Comparison of ENCODE assay signal across 20 cellular contexts in genomic region chr2:71477231-71477681, GRCh38. TPM values are rescaled to one million over a fixed set of nuclear protein-coding genes. Genes with fewer than 3 reads are reported as not detected.
DNase-seq lines count a peak whose midpoint lies in the region; ATAC-seq and TF ChIP-seq lines count a peak whose summit lies in the region.
"Had no signal": no experiment of that assay in that cellular context is flagged by ENCODE, and none has a peak within 500 bp of the region (broad histone marks: within the 10 kb centered on the region; RNA-seq: fewer than 3 reads in every experiment).

No MANE protein-coding gene starts in this region.

- intact Hi-C loops in PC-9 (cut with micrococcal nuclease; ENCODE audit: unreplicated experiment) = no loop called here
- intact Hi-C loops in thyroid gland (cut with DNase I) = no loop called here

- BruUV-seq in PC-9 (replicated peaks; lab: Mats Ljungman, UMichigan) = no TSS peak

- H3K36me3 ChIP-seq in PC-9 (ENCODE audit: low read depth) (no peaks in the 10 kb centered on the region), skeletal muscle tissue (ENCODE audit: control insufficient read depth in 3 of 3, insufficient read depth in 3 of 3, low read length in 3 of 3) (peaks cover 7 to 16% (median 12%) of the 10 kb centered on the region in 3 donors), thyroid gland (no peaks in the 10 kb centered on the region)
- H3K36me3 ChIP-seq: adrenal gland had no signal

- CTCF ChIA-PET in PC-9 (lab: Charles Lee) = no interaction called here

- H4K20me1 ChIP-seq in PC-9 (ENCODE audit: insufficient read depth) = no peaks in the 10 kb centered on the region

- no peak overlapping the region for H3K27ac ChIP-seq in PC-9
- H3K27ac ChIP-seq in skeletal muscle tissue (ENCODE audit: low read depth, low read length) = peak overlapping the region; percentile 28
- no peak overlapping the region for H3K27ac ChIP-seq in thyroid gland
- H3K27ac ChIP-seq: 22Rv1, adrenal gland had no signal

- peaks cover 13% of the 10 kb centered on the region for H3F3A ChIP-seq in PC-9 (ENCODE audit: insufficient read depth, low read depth)

- TF ChIP-seq CTCF in PC-9 (conservative IDR thresholded peaks at IDR 0.05) (no peak), thyroid gland (IDR thresholded peaks at IDR 0.05) (no peak)

- POLR2A ChIA-PET in PC-9 (lab: Charles Lee; ENCODE audit: unreplicated experiment) = no interaction called here

- 93 to 94% methylated on average over 6 of the region's 6 CpGs for WGBS in thyroid gland, 2 donors

- H3K4me2 ChIP-seq in PC-9 = 0 out of 2 replicates have a peak overlapping the region, but pooled peaks have one; percentile 8

- no peaks in the 10 kb centered on the region for H3K9me2 ChIP-seq in PC-9 (ENCODE audit: insufficient read depth)

- H3K79me2 ChIP-seq in PC-9 (ENCODE audit: low read depth) = no peaks in the 10 kb centered on the region

- H3K4me1 ChIP-seq in PC-9 (replicated peaks; ENCODE audit: insufficient read depth) = peaks cover 15% of the 10 kb centered on the region
- H3K4me1 ChIP-seq in skeletal muscle tissue (ENCODE audit: control insufficient read depth in 3 of 3, insufficient read depth in 3 of 3, low read length in 3 of 3) = peaks cover 35 to 64% (median 36%) of the 10 kb centered on the region in 3 donors
- no peaks in the 10 kb centered on the region for H3K4me1 ChIP-seq in thyroid gland
- H3K4me1 ChIP-seq: adrenal gland had no signal

- H3K27me3 ChIP-seq in PC-9 (ENCODE audit: insufficient read depth, low read depth) (no peaks in the 10 kb centered on the region), skeletal muscle tissue (ENCODE audit: control insufficient read depth in 3 of 3, insufficient read depth in 3 of 3, low read length in 3 of 3) (no peaks in the 10 kb centered on the region), thyroid gland (no peaks in the 10 kb centered on the region)
- H3K27me3 ChIP-seq: adrenal gland had no signal

- H2AFZ ChIP-seq in PC-9 = no peak overlapping the region

- H3K9ac ChIP-seq in skeletal muscle tissue (ENCODE audit: low read depth in 1 of 3, low read length in 3 of 3) = peak overlapping the region in 2 of 3 donors; percentile 2 to 23

- H3K9me3 ChIP-seq in PC-9 (ENCODE audit: insufficient read depth, low read depth) (no peaks in the 10 kb centered on the region), skeletal muscle tissue (ENCODE audit: control insufficient read depth in 3 of 3, low read length in 3 of 3) (no peaks in the 10 kb centered on the region), thyroid gland (no peaks in the 10 kb centered on the region)
- H3K9me3 ChIP-seq: adrenal gland had no signal

- no peak overlapping the region for H3K4me3 ChIP-seq in PC-9
- no peak overlapping the region for H3K4me3 ChIP-seq in skeletal muscle tissue (ENCODE audit: low read length in 3 of 3)
- no peak overlapping the region for H3K4me3 ChIP-seq in thyroid gland (replicated peaks in 1 of 3)
- H3K4me3 ChIP-seq: adrenal gland had no signal

- ATAC-seq in left lobe of liver (peak; percentile 59), HG03139 (IDR thresholded peaks at IDR 0.05; ENCODE audit: unreplicated experiment) (no peak)
- ATAC-seq: naive thymus-derived CD8-positive, alpha-beta T cell; stimulated activated naive B cell treated with anti-CD40 and anti-IgM and Interleukin-4, amounts not matched to agents 10 μg/mL and 1 μg/mL and 100 μg/mL, for 72 hours had no signal

- DNase-seq in NOMO-1 (lab: John Stamatoyannopoulos, UW; ENCODE audit: unreplicated experiment in 2 of 2) = peak; percentile 33 to 74
- no peak for DNase-seq in NOMO-1 treated with dmso at 0.1 percent for 144 hours (lab: John Stamatoyannopoulos, UW; ENCODE audit: unreplicated experiment)
- DNase-seq in PC-9 = peak in 1 of 2 experiments; percentile 62
- DNase-seq in left lobe of liver (ENCODE audit: low spot score) = no peak
- no peak for DNase-seq in ecto neural progenitor cell (ENCODE audit: low spot score)
- DNase-seq in thyroid gland = no peak
- DNase-seq: adrenal gland; effector memory CD4-positive, alpha-beta T cell; head of caudate nucleus; immature natural killer cell; NCI-H345; SHP77; stimulated activated CD4-positive, alpha-beta T cell treated with anti-CD3 and anti-CD28 coated beads, Interleukin-15, amount 100 ng/mL, for 24 hours; stimulated activated naive B cell treated with anti-CD40 and anti-IgM and Interleukin-4, amounts not matched to agents 10 μg/mL and 1 μg/mL and 100 μg/mL, for 72 hours had no signal

- TF ChIP-seq POLR2A in thyroid gland (IDR thresholded peaks at IDR 0.05) = no peak

RNA-seq across cellular contexts. Expression of gene DYSF, which starts 23.9 kb away (rescaled TPM):
- 10.6 and 12.2 TPM in 2 replicates for total RNA-seq in PC-9 (2021)
- 30.0 TPM for total RNA-seq in left lobe of liver
- total RNA-seq in skeletal muscle tissue = 88.7 TPM
- 10 to 100 TPM; 10.3 to 14.9 (median 14.4) TPM for total RNA-seq in thyroid gland
- total RNA-seq: activated T-helper 2 cell treated with anti-CD3 and anti-CD28 coated beads, Interferon-gamma antibody, Interleukin-2, Interleukin-4, amounts not matched to agents 10 μg/mL and 5 μg/mL and 100 μg/mL, durations not matched to agents 14 hours and 24 hours and 36 hours; T-helper 2 cell treated with Interferon-gamma antibody and Interleukin-4, amounts not matched to agents 100 ng/mL and 5 ng/mL, for 36 hours had no signal

Comparison
In these comparisons a context has a peak if more than half of its experiments do, and no peak if none do; other contexts are left out.
1. DNase-seq: peak in NOMO-1 (2 of 2); none in NOMO-1 treated with dmso at 0.1 percent for 144 hours (single experiment), left lobe of liver (single experiment), ecto neural progenitor cell (single experiment) and thyroid gland (0 of 2).